In genomic region chr17:73255671-73256181, GRCh38 we compare ENCODE assay signal across 1 cellular context.
TF ChIP-seq lines count a peak whose summit lies in the region.

No MANE protein-coding gene starts in this region.

TF ChIP-seq in K562, 482 proteins besides CTCF, POLR2A, EP300 and RAD21 (continued from another document and continues in another):
- TF ChIP-seq CUX1 (CRISPR knock-in tag; IDR thresholded peaks at IDR 0.05) (no peak), MEIS2 (IDR thresholded peaks at IDR 0.05; ENCODE audit: partially characterized antibody) (peak; percentile 77), TEAD2 (tag; IDR thresholded peaks at IDR 0.05) (no peak), E4F1 (CRISPR knock-in tag; IDR thresholded peaks at IDR 0.05; ENCODE audit: borderline replicate concordance) (no peak), ATF7 (IDR thresholded peaks at IDR 0.05) (peak; percentile 68; the same call in 1 of the 2 replicates), ESRRA (IDR thresholded peaks at IDR 0.05; ENCODE audit: borderline replicate concordance, low read depth) (peak; percentile 42; the same call in 1 of the 2 replicates), TAF1 (IDR thresholded peaks at IDR 0.05; ENCODE audit: control insufficient read depth, extremely low read depth, insufficient read depth, low read length, severe bottlenecking) (no peak), KLF1 (tag; IDR thresholded peaks at IDR 0.05) (no peak), EWSR1 (IDR thresholded peaks at IDR 0.05; ENCODE audit: borderline replicate concordance, low read depth, partially characterized antibody) (no peak), XRCC5 (IDR thresholded peaks at IDR 0.05; ENCODE audit: low read depth, low read length) (no peak), CXXC5 (CRISPR knock-in tag; IDR thresholded peaks at IDR 0.05) (peak; percentile 34), ZNF384 (IDR thresholded peaks at IDR 0.05; ENCODE audit: low read depth, low read length) (no peak), ZNF639 (CRISPR knock-in tag; conservative IDR thresholded peaks at IDR 0.05 in 1 of 2, IDR thresholded peaks at IDR 0.05 in 1 of 2) (no peak), SMARCA4 (IDR thresholded peaks at IDR 0.05) (no peak), FOXO4 (CRISPR knock-in tag; IDR thresholded peaks at IDR 0.05) (no peak), ARID1B (IDR thresholded peaks at IDR 0.05) (no peak), MITF (IDR thresholded peaks at IDR 0.05) (no peak), ETV1 (tag; conservative IDR thresholded peaks at IDR 0.05; ENCODE audit: low read depth) (no peak), RNF219 (CRISPR knock-in tag; IDR thresholded peaks at IDR 0.05) (no peak), CTBP1 (IDR thresholded peaks at IDR 0.05; ENCODE audit: borderline replicate concordance) (peak; percentile 99), FOXK1 (CRISPR knock-in tag; IDR thresholded peaks at IDR 0.05; ENCODE audit: borderline replicate concordance) (no peak), ZNF311 (CRISPR knock-in tag; IDR thresholded peaks at IDR 0.05) (no peak), HIVEP1 (CRISPR knock-in tag; IDR thresholded peaks at IDR 0.05) (no peak), TCF15 (CRISPR knock-in tag; IDR thresholded peaks at IDR 0.05) (no peak), MBD2 (IDR thresholded peaks at IDR 0.05; ENCODE audit: borderline replicate concordance, low read depth) (no peak), ZBTB33 (CRISPR knock-in tag; IDR thresholded peaks at IDR 0.05) (no peak), ZFX (CRISPR knock-in tag; IDR thresholded peaks at IDR 0.05) (no peak), PBX2 (CRISPR knock-in tag; IDR thresholded peaks at IDR 0.05; ENCODE audit: low read depth) (no peak), PBX2 (tag; conservative IDR thresholded peaks at IDR 0.05; ENCODE audit: low read depth) (peak; percentile 65), ZNF57 (CRISPR knock-in tag; IDR thresholded peaks at IDR 0.05) (no peak), RBM15 (IDR thresholded peaks at IDR 0.05; ENCODE audit: insufficient read depth, low read length) (no peak), POLR2AphosphoS5 (IDR thresholded peaks at IDR 0.05; ENCODE audit: control insufficient read depth, insufficient read depth, low read depth, low read length) (no peak), ZNF766 (CRISPR knock-in tag; conservative IDR thresholded peaks at IDR 0.05) (no peak), ATF4 (CRISPR knock-in tag; IDR thresholded peaks at IDR 0.05) (no peak), ZBTB17 (CRISPR knock-in tag; IDR thresholded peaks at IDR 0.05) (no peak), ZNF395 (CRISPR knock-in tag; IDR thresholded peaks at IDR 0.05) (no peak), SMAD3 (CRISPR knock-in tag; conservative IDR thresholded peaks at IDR 0.05) (no peak)
